37 cellular contexts compared by ENCODE assay signal in genomic region chr18:12424252-12424651, GRCh38.
"Had no signal": no experiment of that assay in that cellular context is flagged by ENCODE, and none has a peak within 500 bp of the region (broad histone marks: within the 10 kb centered on the region; RNA-seq: fewer than 3 reads in every experiment).

No MANE protein-coding gene starts in this region.

- H3K27ac Mint-ChIP-seq: activated CD4-positive, alpha-beta memory T cell treated with anti-CD3 and anti-CD28 coated beads, Interleukin-2, amount 10 ng/mL, durations not matched to agents 7 days and 5 days; activated CD4-positive, alpha-beta T cell treated with anti-CD3 and anti-CD28 coated beads for 36 hours; activated CD4-positive, alpha-beta T cell treated with anti-CD3 and anti-CD28 coated beads, Interleukin-2, amount 10 ng/mL, durations not matched to agents 7 days and 5 days; activated CD8-positive, alpha-beta memory T cell treated with anti-CD3 and anti-CD28 coated beads, Interleukin-2, amount 10 ng/mL, durations not matched to agents 7 days and 5 days; activated CD8-positive, alpha-beta T cell treated with anti-CD3 and anti-CD28 coated beads, Interleukin-2, amount 10 ng/mL, durations not matched to agents 7 days and 5 days; activated naive CD4-positive, alpha-beta T cell treated with anti-CD3 and anti-CD28 coated beads, Interleukin-2, amount 10 ng/mL, durations not matched to agents 7 days and 5 days; activated naive CD4-positive, alpha-beta T cell treated with anti-CD3 and anti-CD28 coated beads, Interleukin-2, amount 50 U/mL, for 24 hours; activated naive CD8-positive, alpha-beta T cell; activated T-cell treated with anti-CD3 and anti-CD28 coated beads, Interleukin-2, amount 50 U/mL, for 24 hours; activated T-helper 2 cell treated with anti-CD3 and anti-CD28 coated beads, Interferon-gamma antibody, Interleukin-2, Interleukin-4, amounts not matched to agents 10 μg/mL and 5 μg/mL and 100 μg/mL, durations not matched to agents 14 hours and 24 hours and 36 hours; T-helper 1 cell treated with Interleukin-12 subunit alpha and Interleukin-12 subunit beta and Interleukin-4 antibody, amounts not matched to agents 30 μg/mL and 1 μg/mL, for 36 hours; T-helper 2 cell treated with Interferon-gamma antibody and Interleukin-4, amounts not matched to agents 5 μg/mL and 100 μg/mL, for 36 hours; WTC11 had no signal

- H3K4me1 ChIP-seq: adrenal gland had no signal

- H3K27ac ChIP-seq: adrenal gland, cardiac muscle cell, WERI-Rb-1 had no signal

- H3K36me3 ChIP-seq: adrenal gland, cardiac muscle cell had no signal

- DNase-seq: activated CD4-positive, alpha-beta memory T cell treated with anti-CD3 and anti-CD28 coated beads, Interleukin-2, amount 10 ng/mL, durations not matched to agents 7 days and 5 days; activated CD4-positive, alpha-beta T cell treated with anti-CD3 and anti-CD28 coated beads for 1 hour; activated CD4-positive, alpha-beta T cell treated with anti-CD3 and anti-CD28 coated beads for 36 hours; activated CD4-positive, alpha-beta T cell treated with anti-CD3 and anti-CD28 coated beads for 48 hours; activated CD4-positive, alpha-beta T cell treated with anti-CD3 and anti-CD28 coated beads, Interleukin-2, amount 10 ng/mL, durations not matched to agents 7 days and 5 days; activated CD4-positive, alpha-beta T cell treated with anti-CD3 and anti-CD28 coated beads, Interleukin-2, amount 50 U/mL, for 48 hours; activated CD4-positive, CD25-positive, alpha-beta regulatory T cell; activated CD8-positive, alpha-beta memory T cell treated with anti-CD3 and anti-CD28 coated beads for 24 hours; activated CD8-positive, alpha-beta memory T cell treated with anti-CD3 and anti-CD28 coated beads, Interleukin-2, amount 10 ng/mL, durations not matched to agents 7 days and 5 days; activated CD8-positive, alpha-beta memory T cell treated with anti-CD3 and anti-CD28 coated beads, Interleukin-2, amount 50 U/mL, for 48 hours; activated CD8-positive, alpha-beta T cell treated with anti-CD3 and anti-CD28 coated beads, Interleukin-2, amount 10 ng/mL, durations not matched to agents 7 days and 5 days; activated effector memory CD4-positive, alpha-beta T cell treated with Interleukin-2 at 50 U/mL for 16 hours; activated gamma-delta T cell; activated naive CD4-positive, alpha-beta T cell treated with anti-CD3 and anti-CD28 coated beads, Interleukin-2, amount 10 ng/mL, durations not matched to agents 7 days and 5 days; activated naive CD4-positive, alpha-beta T cell treated with Interleukin-2 at 50 U/mL for 16 hours; activated T-cell treated with anti-CD3 and anti-CD28 coated beads, Interleukin-2, amount 50 U/mL, for 24 hours; activated T-cell treated with anti-CD3 and anti-CD28 coated beads, Interleukin-2, amount 50 U/mL, for 48 hours; adrenal gland; amniotic stem cell; aorta; central memory CD4-positive, alpha-beta T cell; SW 1271; T-helper 1 cell; T-helper 2 cell; T-helper 9 cell; WERI-Rb-1 had no signal

- H3K27me3 Mint-ChIP-seq: activated CD4-positive, alpha-beta memory T cell treated with anti-CD3 and anti-CD28 coated beads, Interleukin-2, amount 10 ng/mL, durations not matched to agents 7 days and 5 days; activated CD8-positive, alpha-beta memory T cell treated with anti-CD3 and anti-CD28 coated beads, Interleukin-2, amount 10 ng/mL, durations not matched to agents 7 days and 5 days; activated naive CD8-positive, alpha-beta T cell had no signal

- ATAC-seq: activated CD4-positive, alpha-beta T cell treated with anti-CD3 and anti-CD28 coated beads for 36 hours; activated CD4-positive, CD25-positive, alpha-beta regulatory T cell treated with anti-CD3 and anti-CD28 coated beads, Interleukin-2, amount 50 U/mL, for 24 hours; activated CD8-positive, alpha-beta memory T cell treated with anti-CD3 and anti-CD28 coated beads, Interleukin-2, amount 10 ng/mL, durations not matched to agents 7 days and 5 days; activated CD8-positive, alpha-beta T cell treated with anti-CD3 and anti-CD28 coated beads, Interleukin-2, amount 10 ng/mL, durations not matched to agents 7 days and 5 days; WTC11 had no signal

- H3K4me3 Mint-ChIP-seq: activated CD4-positive, alpha-beta memory T cell treated with anti-CD3 and anti-CD28 coated beads, Interleukin-2, amount 10 ng/mL, durations not matched to agents 7 days and 5 days; activated CD4-positive, alpha-beta T cell treated with anti-CD3 and anti-CD28 coated beads for 36 hours; activated CD4-positive, alpha-beta T cell treated with anti-CD3 and anti-CD28 coated beads, Interleukin-2, amount 10 ng/mL, durations not matched to agents 7 days and 5 days; activated CD8-positive, alpha-beta memory T cell treated with anti-CD3 and anti-CD28 coated beads, Interleukin-2, amount 10 ng/mL, durations not matched to agents 7 days and 5 days; activated CD8-positive, alpha-beta T cell treated with anti-CD3 and anti-CD28 coated beads, Interleukin-2, amount 10 ng/mL, durations not matched to agents 7 days and 5 days; activated naive CD4-positive, alpha-beta T cell treated with anti-CD3 and anti-CD28 coated beads, Interleukin-2, amount 10 ng/mL, durations not matched to agents 7 days and 5 days; activated naive CD4-positive, alpha-beta T cell treated with anti-CD3 and anti-CD28 coated beads, Interleukin-2, amount 50 U/mL, for 24 hours; activated naive CD8-positive, alpha-beta T cell; activated T-cell treated with anti-CD3 and anti-CD28 coated beads, Interleukin-2, amount 50 U/mL, for 24 hours; brain; T-helper 1 cell treated with Interleukin-12 subunit alpha and Interleukin-12 subunit beta and Interleukin-4 antibody, amounts not matched to agents 30 μg/mL and 1 μg/mL, for 36 hours; T-helper 2 cell treated with Interferon-gamma antibody and Interleukin-4, amounts not matched to agents 5 μg/mL and 100 μg/mL, for 36 hours; WTC11 had no signal

- H3K4me3 ChIP-seq: adrenal gland, cardiac muscle cell had no signal

- FAIRE-seq: bronchial epithelial cell, TTC549 had no signal

- H3K27me3 ChIP-seq: adrenal gland, cardiac muscle cell had no signal

- H3K36me3 Mint-ChIP-seq: activated CD8-positive, alpha-beta memory T cell treated with anti-CD3 and anti-CD28 coated beads, Interleukin-2, amount 10 ng/mL, durations not matched to agents 7 days and 5 days; activated naive CD4-positive, alpha-beta T cell treated with anti-CD3 and anti-CD28 coated beads, Interleukin-2, amount 10 ng/mL, durations not matched to agents 7 days and 5 days; activated naive CD4-positive, alpha-beta T cell treated with anti-CD3 and anti-CD28 coated beads, Interleukin-2, amount 50 U/mL, for 24 hours; activated naive CD8-positive, alpha-beta T cell had no signal

- H3K9me3 Mint-ChIP-seq: activated CD4-positive, alpha-beta memory T cell treated with anti-CD3 and anti-CD28 coated beads, Interleukin-2, amount 10 ng/mL, durations not matched to agents 7 days and 5 days; activated CD4-positive, alpha-beta T cell treated with anti-CD3 and anti-CD28 coated beads, Interleukin-2, amount 10 ng/mL, durations not matched to agents 7 days and 5 days; activated naive CD4-positive, alpha-beta T cell treated with anti-CD3 and anti-CD28 coated beads, Interleukin-2, amount 10 ng/mL, durations not matched to agents 7 days and 5 days; activated naive CD4-positive, alpha-beta T cell treated with anti-CD3 and anti-CD28 coated beads, Interleukin-2, amount 50 U/mL, for 24 hours; activated T-cell treated with anti-CD3 and anti-CD28 coated beads, Interleukin-2, amount 50 U/mL, for 24 hours; activated T-helper 2 cell treated with anti-CD3 and anti-CD28 coated beads, Interferon-gamma antibody, Interleukin-2, Interleukin-4, amounts not matched to agents 10 μg/mL and 5 μg/mL and 100 μg/mL, durations not matched to agents 14 hours and 24 hours and 36 hours; brain; T-helper 1 cell treated with Interleukin-12 subunit alpha and Interleukin-12 subunit beta and Interleukin-4 antibody, amounts not matched to agents 30 μg/mL and 1 μg/mL, for 36 hours; T-helper 2 cell treated with Interferon-gamma antibody and Interleukin-4, amounts not matched to agents 5 μg/mL and 100 μg/mL, for 36 hours had no signal

- H3K9me3 ChIP-seq: adrenal gland had no signal
